Comparison of ENCODE assay signal across 1 cellular context in genomic region chr12:14770495-14771313, GRCh38.
A peak's percentile ranks its signal among the peaks of the same experiment; 100 is the strongest.
TF ChIP-seq lines count a peak whose summit lies in the region.

No MANE protein-coding gene starts in this region.

TF ChIP-seq in GM12878, 131 proteins besides CTCF, POLR2A, EP300 and RAD21 (continued from another document and continues in another):
- TF ChIP-seq, protein P1, sequence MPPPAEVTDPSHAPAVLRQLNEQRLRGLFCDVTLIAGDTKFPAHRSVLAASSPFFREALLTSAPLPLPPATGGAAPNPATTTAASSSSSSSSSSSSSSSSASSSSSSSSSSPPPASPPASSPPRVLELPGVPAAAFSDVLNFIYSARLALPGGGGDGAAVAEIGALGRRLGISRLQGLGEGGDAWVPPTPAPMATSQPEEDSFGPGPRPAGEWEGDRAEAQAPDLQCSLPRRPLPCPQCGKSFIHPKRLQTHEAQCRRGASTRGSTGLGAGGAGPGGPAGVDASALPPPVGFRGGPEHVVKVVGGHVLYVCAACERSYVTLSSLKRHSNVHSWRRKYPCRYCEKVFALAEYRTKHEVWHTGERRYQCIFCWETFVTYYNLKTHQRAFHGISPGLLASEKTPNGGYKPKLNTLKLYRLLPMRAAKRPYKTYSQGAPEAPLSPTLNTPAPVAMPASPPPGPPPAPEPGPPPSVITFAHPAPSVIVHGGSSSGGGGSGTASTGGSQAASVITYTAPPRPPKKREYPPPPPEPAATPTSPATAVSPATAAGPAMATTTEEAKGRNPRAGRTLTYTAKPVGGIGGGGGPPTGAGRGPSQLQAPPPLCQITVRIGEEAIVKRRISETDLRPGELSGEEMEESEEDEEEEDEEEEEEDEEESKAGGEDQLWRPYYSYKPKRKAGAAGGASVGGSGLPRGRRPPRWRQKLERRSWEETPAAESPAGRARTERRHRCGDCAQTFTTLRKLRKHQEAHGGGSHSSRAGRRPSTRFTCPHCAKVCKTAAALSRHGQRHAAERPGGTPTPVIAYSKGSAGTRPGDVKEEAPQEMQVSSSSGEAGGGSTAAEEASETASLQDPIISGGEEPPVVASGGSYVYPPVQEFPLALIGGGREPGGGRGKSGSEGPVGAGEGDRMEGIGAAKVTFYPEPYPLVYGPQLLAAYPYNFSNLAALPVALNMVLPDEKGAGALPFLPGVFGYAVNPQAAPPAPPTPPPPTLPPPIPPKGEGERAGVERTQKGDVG (CRISPR knock-in tag; IDR thresholded peaks at IDR 0.05) = peak; percentile 79
- no peak for TF ChIP-seq SPI1 (IDR thresholded peaks at IDR 0.05; ENCODE audit: borderline replicate concordance, insufficient read depth, low read depth, low read length)
- TF ChIP-seq CREM (IDR thresholded peaks at IDR 0.05; ENCODE audit: low read depth) = peak; percentile 78
- TF ChIP-seq CHD2 (IDR thresholded peaks at IDR 0.05; ENCODE audit: borderline replicate concordance, low read depth, low read length) = peak; percentile 87
- TF ChIP-seq RCOR1 (conservative IDR thresholded peaks at IDR 0.05; ENCODE audit: low read depth, low read length) = 0 out of 2 replicates have a peak, but pooled peaks have one; percentile 78
- peak; percentile 94 for TF ChIP-seq TAF1 (IDR thresholded peaks at IDR 0.05; ENCODE audit: borderline replicate concordance, low read depth, low read length)
- no peak for TF ChIP-seq NFYA (IDR thresholded peaks at IDR 0.05; ENCODE audit: borderline replicate concordance, low read depth, low read length)
- peak; percentile 82 for TF ChIP-seq NFIC (IDR thresholded peaks at IDR 0.05; ENCODE audit: low read depth, low read length)
- TF ChIP-seq, protein P2, sequence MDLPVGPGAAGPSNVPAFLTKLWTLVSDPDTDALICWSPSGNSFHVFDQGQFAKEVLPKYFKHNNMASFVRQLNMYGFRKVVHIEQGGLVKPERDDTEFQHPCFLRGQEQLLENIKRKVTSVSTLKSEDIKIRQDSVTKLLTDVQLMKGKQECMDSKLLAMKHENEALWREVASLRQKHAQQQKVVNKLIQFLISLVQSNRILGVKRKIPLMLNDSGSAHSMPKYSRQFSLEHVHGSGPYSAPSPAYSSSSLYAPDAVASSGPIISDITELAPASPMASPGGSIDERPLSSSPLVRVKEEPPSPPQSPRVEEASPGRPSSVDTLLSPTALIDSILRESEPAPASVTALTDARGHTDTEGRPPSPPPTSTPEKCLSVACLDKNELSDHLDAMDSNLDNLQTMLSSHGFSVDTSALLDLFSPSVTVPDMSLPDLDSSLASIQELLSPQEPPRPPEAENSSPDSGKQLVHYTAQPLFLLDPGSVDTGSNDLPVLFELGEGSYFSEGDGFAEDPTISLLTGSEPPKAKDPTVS (IDR thresholded peaks at IDR 0.05; ENCODE audit: low read depth, low read length) = no peak
- no peak for TF ChIP-seq HDAC2 (IDR thresholded peaks at IDR 0.05)
- no peak for TF ChIP-seq USF1 (IDR thresholded peaks at IDR 0.05; ENCODE audit: borderline replicate concordance, extremely low read length, insufficient read depth, low read depth, low read length)
- TF ChIP-seq BRCA1 (IDR thresholded peaks at IDR 0.05; ENCODE audit: low read depth, low read length) = no peak
- peak; percentile 27; the same call in 1 of the 2 replicates for TF ChIP-seq GABPA (IDR thresholded peaks at IDR 0.05; ENCODE audit: low read depth)
- TF ChIP-seq, protein P3, sequence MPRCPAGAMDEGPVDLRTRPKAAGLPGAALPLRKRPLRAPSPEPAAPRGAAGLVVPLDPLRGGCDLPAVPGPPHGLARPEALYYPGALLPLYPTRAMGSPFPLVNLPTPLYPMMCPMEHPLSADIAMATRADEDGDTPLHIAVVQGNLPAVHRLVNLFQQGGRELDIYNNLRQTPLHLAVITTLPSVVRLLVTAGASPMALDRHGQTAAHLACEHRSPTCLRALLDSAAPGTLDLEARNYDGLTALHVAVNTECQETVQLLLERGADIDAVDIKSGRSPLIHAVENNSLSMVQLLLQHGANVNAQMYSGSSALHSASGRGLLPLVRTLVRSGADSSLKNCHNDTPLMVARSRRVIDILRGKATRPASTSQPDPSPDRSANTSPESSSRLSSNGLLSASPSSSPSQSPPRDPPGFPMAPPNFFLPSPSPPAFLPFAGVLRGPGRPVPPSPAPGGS (IDR thresholded peaks at IDR 0.05; ENCODE audit: borderline replicate concordance, insufficient read depth, low read depth, low read length, poor library complexity, severe bottlenecking) = no peak
- peak; percentile 27; the same call in 1 of the 2 replicates for TF ChIP-seq MAX (IDR thresholded peaks at IDR 0.05; ENCODE audit: low read depth, low read length)
- TF ChIP-seq BMI1 (IDR thresholded peaks at IDR 0.05; ENCODE audit: borderline replicate concordance) = peak; percentile 60; the same call in 1 of the 2 replicates
- TF ChIP-seq MXI1 (IDR thresholded peaks at IDR 0.05; ENCODE audit: low read depth, low read length) = peak; percentile 84
- peak in 1 of 2 experiments; percentile 11; a peak in 1 of 4 replicates for TF ChIP-seq ETV6 (conservative IDR thresholded peaks at IDR 0.05 in 1 of 2, IDR thresholded peaks at IDR 0.05 in 1 of 2; ENCODE audit: borderline replicate concordance in 1 of 2, low read depth in 1 of 2)
- TF ChIP-seq IKZF2 (IDR thresholded peaks at IDR 0.05) = peak; percentile 45 to 67; a peak in 3 of 4 replicates
- TF ChIP-seq MYB (IDR thresholded peaks at IDR 0.05; ENCODE audit: borderline replicate concordance, low read depth, low read length) = no peak
- peak; percentile 98 for TF ChIP-seq ZBED1 (IDR thresholded peaks at IDR 0.05; ENCODE audit: borderline replicate concordance)
- peak; percentile 93 for TF ChIP-seq MTA3 (IDR thresholded peaks at IDR 0.05; ENCODE audit: borderline replicate concordance, low read length)
- peak; percentile 22; the same call in 1 of the 2 replicates for TF ChIP-seq ASH2L (IDR thresholded peaks at IDR 0.05; ENCODE audit: borderline replicate concordance, low read depth)
- TF ChIP-seq HDAC6 (IDR thresholded peaks at IDR 0.05; ENCODE audit: unreplicated experiment) = peak; percentile 86
- TF ChIP-seq BCLAF1 (IDR thresholded peaks at IDR 0.05) = peak; percentile 66
- peak; percentile 57 to 81 for TF ChIP-seq BHLHE40 (IDR thresholded peaks at IDR 0.05; ENCODE audit: borderline replicate concordance in 1 of 2, low read depth in 2 of 2, low read length in 1 of 2)
- TF ChIP-seq, protein P4, sequence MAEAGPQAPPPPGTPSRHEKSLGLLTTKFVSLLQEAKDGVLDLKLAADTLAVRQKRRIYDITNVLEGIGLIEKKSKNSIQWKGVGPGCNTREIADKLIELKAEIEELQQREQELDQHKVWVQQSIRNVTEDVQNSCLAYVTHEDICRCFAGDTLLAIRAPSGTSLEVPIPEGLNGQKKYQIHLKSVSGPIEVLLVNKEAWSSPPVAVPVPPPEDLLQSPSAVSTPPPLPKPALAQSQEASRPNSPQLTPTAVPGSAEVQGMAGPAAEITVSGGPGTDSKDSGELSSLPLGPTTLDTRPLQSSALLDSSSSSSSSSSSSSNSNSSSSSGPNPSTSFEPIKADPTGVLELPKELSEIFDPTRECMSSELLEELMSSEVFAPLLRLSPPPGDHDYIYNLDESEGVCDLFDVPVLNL (IDR thresholded peaks at IDR 0.05; ENCODE audit: low read depth, low read length) = 0 out of 2 replicates have a peak, but pooled peaks have one; percentile 23
- 0 out of 2 replicates have a peak, but pooled peaks have one; percentile 19 for TF ChIP-seq IRF5 (IDR thresholded peaks at IDR 0.05; ENCODE audit: borderline replicate concordance)
- TF ChIP-seq SIX5 (IDR thresholded peaks at IDR 0.05; ENCODE audit: low read depth, low read length, severe bottlenecking) = no peak
- TF ChIP-seq GATAD2B (conservative IDR thresholded peaks at IDR 0.05; ENCODE audit: low read depth) = peak; percentile 65; the same call in 1 of the 2 replicates
- TF ChIP-seq MYC (IDR thresholded peaks at IDR 0.05; ENCODE audit: insufficient read depth, insufficient read length, insufficient replicate concordance, low read length, severe bottlenecking) = no peak
- TF ChIP-seq, protein P5, sequence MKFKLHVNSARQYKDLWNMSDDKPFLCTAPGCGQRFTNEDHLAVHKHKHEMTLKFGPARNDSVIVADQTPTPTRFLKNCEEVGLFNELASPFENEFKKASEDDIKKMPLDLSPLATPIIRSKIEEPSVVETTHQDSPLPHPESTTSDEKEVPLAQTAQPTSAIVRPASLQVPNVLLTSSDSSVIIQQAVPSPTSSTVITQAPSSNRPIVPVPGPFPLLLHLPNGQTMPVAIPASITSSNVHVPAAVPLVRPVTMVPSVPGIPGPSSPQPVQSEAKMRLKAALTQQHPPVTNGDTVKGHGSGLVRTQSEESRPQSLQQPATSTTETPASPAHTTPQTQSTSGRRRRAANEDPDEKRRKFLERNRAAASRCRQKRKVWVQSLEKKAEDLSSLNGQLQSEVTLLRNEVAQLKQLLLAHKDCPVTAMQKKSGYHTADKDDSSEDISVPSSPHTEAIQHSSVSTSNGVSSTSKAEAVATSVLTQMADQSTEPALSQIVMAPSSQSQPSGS (IDR thresholded peaks at IDR 0.05; ENCODE audit: low read length) = peak; percentile 85
- TF ChIP-seq NR2C1 (IDR thresholded peaks at IDR 0.05) = 0 out of 2 replicates have a peak, but pooled peaks have one; percentile 4
- no peak for TF ChIP-seq CHD4 (IDR thresholded peaks at IDR 0.05)
- no peak for TF ChIP-seq ZZZ3 (IDR thresholded peaks at IDR 0.05; ENCODE audit: control insufficient read depth, insufficient read length, low read depth)
- 0 out of 2 replicates have a peak, but pooled peaks have one; percentile 60 for TF ChIP-seq CBX5 (IDR thresholded peaks at IDR 0.05; ENCODE audit: low read depth)
- peak; percentile 5; the same call in 1 of the 2 replicates for TF ChIP-seq PAX5 (IDR thresholded peaks at IDR 0.05; ENCODE audit: borderline replicate concordance, low read depth, low read length)
- no peak for TF ChIP-seq CBX3 (IDR thresholded peaks at IDR 0.05; ENCODE audit: borderline replicate concordance, low read depth)
- peak; percentile 60; the same call in 1 of the 2 replicates for TF ChIP-seq ELK1 (IDR thresholded peaks at IDR 0.05; ENCODE audit: low read depth, low read length)
- 0 out of 4 replicates have a peak, but pooled peaks of 1 of the 2 experiments have one; percentile 7 for TF ChIP-seq SRF (IDR thresholded peaks at IDR 0.05; ENCODE audit: low read depth in 2 of 2, low read length in 2 of 2)
- TF ChIP-seq TCF12 (IDR thresholded peaks at IDR 0.05; ENCODE audit: low read depth, low read length) = peak; percentile 79
- no peak for TF ChIP-seq JUND (IDR thresholded peaks at IDR 0.05; ENCODE audit: low read depth, low read length)
- TF ChIP-seq IKZF1 (conservative IDR thresholded peaks at IDR 0.05) = peak; percentile 84
- TF ChIP-seq NR2C2 (IDR thresholded peaks at IDR 0.05; ENCODE audit: borderline replicate concordance, control insufficient read depth, insufficient read length, low read depth) = no peak
